Comparison of ENCODE assay signal across 8 cellular contexts in genomic region chr6:42901538-42901957, GRCh38. TPM values are rescaled to one million over a fixed set of nuclear protein-coding genes. Genes with fewer than 3 reads are reported as not detected.
DNase-seq lines count a peak whose midpoint lies in the region; ATAC-seq and TF ChIP-seq lines count a peak whose summit lies in the region.

No MANE protein-coding gene starts in this region.

- TF ChIP-seq CTCF in VCaP (conservative IDR thresholded peaks at IDR 0.05) (peak; percentile 88), breast epithelium (IDR thresholded peaks at IDR 0.05) (peak; percentile 91 to 96 (median 94))

- H3K9me3 ChIP-seq in breast epithelium, result no peaks in the 10 kb centered on the region

- DNase-seq in Daoy (ENCODE audit: low read depth) (peak; percentile 87), NCI-H2196 treated with DMSO at 0.1 percent for 48 hours (lab: John Stamatoyannopoulos, UW; ENCODE audit: unreplicated experiment) (peak; percentile 72), breast epithelium (ENCODE audit: low spot score in 2 of 2) (peak; percentile 75 to 77), iris pigment epithelial cell (ENCODE audit: low read depth) (peak; percentile 70)
- peak; percentile 70 for DNase-seq in stimulated activated CD4-positive, alpha-beta T cell treated with anti-CD3 and anti-CD28 coated beads, Interleukin-15, amount 100 ng/mL, for 24 hours

- no peak overlapping the region for H3K27ac ChIP-seq in VCaP
- peak overlapping the region; percentile 55 to 64 for H3K27ac ChIP-seq in breast epithelium

- peak; percentile 58 for ATAC-seq in HG02970 (IDR thresholded peaks at IDR 0.05; ENCODE audit: low FRiP score, unreplicated experiment)
- ATAC-seq in GM18870 (IDR thresholded peaks at IDR 0.05; ENCODE audit: unreplicated experiment), result no peak

- intact Hi-C loops in breast epithelium (cut with DNase I; ENCODE audit: low total_unique reads), result loop anchor here (10.0 kb wide), 1 partner anchor 243 kb away; no protein-coding TSS in a partner anchor

- H3K36me3 ChIP-seq in breast epithelium, result no peaks in the 10 kb centered on the region

- H3K4me3 ChIP-seq in breast epithelium, result peak overlapping the region in 1 of 3 donors; percentile 39

- TF ChIP-seq POLR2A in breast epithelium (IDR thresholded peaks at IDR 0.05), result no peak

- no peaks in the 10 kb centered on the region for H3K27me3 ChIP-seq in breast epithelium

- no peaks in the 10 kb centered on the region for H3K4me1 ChIP-seq in breast epithelium

RNA-seq across cellular contexts. Expression of gene PTCRA, which starts 14.3 kb away (rescaled TPM):
- not detected in 2 replicates for total RNA-seq in Daoy (2014; rRNA removed; shearing (Covaris generic))
- not detected for total RNA-seq in breast epithelium

RNA-seq across cellular contexts. Expression of gene RPL7L1, which starts 22.1 kb away (rescaled TPM):
- total RNA-seq in Daoy (2014; rRNA removed; shearing (Covaris generic)), result 285 and 307 TPM in 2 replicates
- total RNA-seq in breast epithelium, result 100 to 1,000 TPM in 1 of 3 donors, 10 to 100 TPM in 2; 85.5 to 107 (median 90.1) TPM

RNA-seq across cellular contexts. Expression of gene CNPY3, which starts 27.7 kb away (rescaled TPM):
- total RNA-seq in Daoy (2014; rRNA removed; shearing (Covaris generic)), result 33.4 and 45.0 TPM in 2 replicates
- 10 to 100 TPM; 27.5 to 37.9 (median 33.1) TPM for total RNA-seq in breast epithelium

RNA-seq across cellular contexts. Expression of gene GNMT, which starts 59.0 kb away (rescaled TPM):
- 1.5 TPM in 1 of 2 replicates, not detected in the other for total RNA-seq in Daoy (2014; rRNA removed; shearing (Covaris generic))
- 1 to 10 TPM in 2 of 3 donors, under 1 TPM in 1; 0.32 to 5.9 (median 1.8) TPM for total RNA-seq in breast epithelium
